In genomic region chr3:162082516-162082915, GRCh38 we compare ENCODE assay signal across 19 cellular contexts.
DNase-seq lines count a peak whose midpoint lies in the region; ATAC-seq and TF ChIP-seq lines count a peak whose summit lies in the region.
"Had no signal": no experiment of that assay in that cellular context is flagged by ENCODE, and none has a peak within 500 bp of the region (broad histone marks: within the 10 kb centered on the region; RNA-seq: fewer than 3 reads in every experiment).

No MANE protein-coding gene starts in this region.

- no peak for ATAC-seq in GM19324 (IDR thresholded peaks at IDR 0.05; ENCODE audit: low FRiP score, unreplicated experiment)
- ATAC-seq in HG03097 (IDR thresholded peaks at IDR 0.05; ENCODE audit: low FRiP score, unreplicated experiment), result no peak

- H3K27me3 Mint-ChIP-seq in HFFc6 (ENCODE audit: insufficient read depth), result no peaks in the 10 kb centered on the region
- H3K27me3 Mint-ChIP-seq in T-helper 2 cell treated with Interferon-gamma antibody and Interleukin-4, amounts not matched to agents 5 μg/mL and 100 μg/mL, for 36 hours (ENCODE audit: low read depth), result no peaks in the 10 kb centered on the region

- no peaks in the 10 kb centered on the region for H3K36me3 Mint-ChIP-seq in HFFc6 (ENCODE audit: low read depth)
- no peaks in the 10 kb centered on the region for H3K36me3 Mint-ChIP-seq in T-helper 2 cell treated with Interferon-gamma antibody and Interleukin-4, amounts not matched to agents 5 μg/mL and 100 μg/mL, for 36 hours (ENCODE audit: low read depth)
- H3K36me3 Mint-ChIP-seq: CD14-positive monocyte had no signal

- POLR2A ChIA-PET in BJ (lab: Charles Lee), result no interaction called here

- no peak overlapping the region for H3K4me3 Mint-ChIP-seq in HFFc6
- no peak overlapping the region for H3K4me3 Mint-ChIP-seq in T-helper 2 cell treated with Interferon-gamma antibody and Interleukin-4, amounts not matched to agents 5 μg/mL and 100 μg/mL, for 36 hours
- H3K4me3 Mint-ChIP-seq: CD14-positive monocyte had no signal

- no peak overlapping the region for H3K27ac Mint-ChIP-seq in HFFc6
- no peak overlapping the region for H3K27ac Mint-ChIP-seq in T-helper 2 cell treated with Interferon-gamma antibody and Interleukin-4, amounts not matched to agents 5 μg/mL and 100 μg/mL, for 36 hours
- H3K27ac Mint-ChIP-seq: CD14-positive monocyte had no signal

- no peak overlapping the region for H3K4me3 ChIP-seq in BJ (ENCODE audit: low read depth, low read length)
- no peak overlapping the region for H3K4me3 ChIP-seq in foreskin fibroblast (ENCODE audit: low read depth in 1 of 2, low read length in 2 of 2)
- H3K4me3 ChIP-seq: Peyer's patch, SJCRH30 had no signal

- peaks cover 11% of the 10 kb centered on the region for H3K4me1 Mint-ChIP-seq in HFFc6 (ENCODE audit: low read depth)
- no peaks in the 10 kb centered on the region for H3K4me1 Mint-ChIP-seq in T-helper 2 cell treated with Interferon-gamma antibody and Interleukin-4, amounts not matched to agents 5 μg/mL and 100 μg/mL, for 36 hours (ENCODE audit: low read depth)
- H3K4me1 Mint-ChIP-seq: CD14-positive monocyte had no signal

- no peaks in the 10 kb centered on the region for H3K9me3 Mint-ChIP-seq in HFFc6
- H3K9me3 Mint-ChIP-seq in T-helper 2 cell treated with Interferon-gamma antibody and Interleukin-4, amounts not matched to agents 5 μg/mL and 100 μg/mL, for 36 hours, result no peaks in the 10 kb centered on the region
- H3K9me3 Mint-ChIP-seq: CD14-positive monocyte had no signal

- H3K36me3 ChIP-seq in BJ (ENCODE audit: control insufficient read depth, insufficient read depth, low read length), result no peaks in the 10 kb centered on the region
- H3K36me3 ChIP-seq: Peyer's patch had no signal

- no peaks in the 10 kb centered on the region for H3K27me3 ChIP-seq in BJ (ENCODE audit: control insufficient read depth, insufficient read depth, low read length)
- H3K27me3 ChIP-seq: Peyer's patch, SJCRH30 had no signal

- CTCF ChIA-PET in BJ (lab: Yijun Ruan, JAX), result no interaction called here

- DNase-seq in BJ (ENCODE audit: low read depth) (peak; percentile 10), HFFc6 (peak; percentile 2), NCI-H460 (ENCODE audit: extremely low read depth, low read depth) (peak; percentile 83), foreskin fibroblast (peak; percentile 1 to 4), anterior cingulate cortex (lab: John Stamatoyannopoulos, UW) (no peak)
- no peak for DNase-seq in T-helper 2 cell treated with Interferon-gamma antibody and Interleukin-4, amounts not matched to agents 5 μg/mL and 100 μg/mL, for 36 hours (ENCODE audit: low spot score)
- DNase-seq: 8988T, DMS53, NCI-H1105, NCI-H146, NCI-H2029, NCI-H2227 treated with DMSO at 0.1 percent for 48 hours, NCI-H510A treated with DMSO at 0.1 percent for 48 hours, NCI-H774, Peyer's patch, SJCRH30 had no signal

- TF ChIP-seq CTCF in BJ (IDR thresholded peaks at IDR 0.05; ENCODE audit: insufficient read depth, low read depth, low read length) (no peak), HFFc6 (IDR thresholded peaks at IDR 0.05) (no peak), foreskin fibroblast (IDR thresholded peaks at IDR 0.05; ENCODE audit: low read depth, low read length) (no peak)

Comparison
In these comparisons a context has a peak if more than half of its experiments do, and no peak if none do; other contexts are left out.
1. DNase-seq: peak in BJ (single experiment), HFFc6 (single experiment), NCI-H460 (single experiment) and foreskin fibroblast (2 of 2); none in anterior cingulate cortex (0 of 58) and T-helper 2 cell treated with Interferon-gamma antibody and Interleukin-4, amounts not matched to agents 5 μg/mL and 100 μg/mL, for 36 hours (single experiment).